9 cellular contexts compared by ENCODE assay signal in the genomic region with DNA sequence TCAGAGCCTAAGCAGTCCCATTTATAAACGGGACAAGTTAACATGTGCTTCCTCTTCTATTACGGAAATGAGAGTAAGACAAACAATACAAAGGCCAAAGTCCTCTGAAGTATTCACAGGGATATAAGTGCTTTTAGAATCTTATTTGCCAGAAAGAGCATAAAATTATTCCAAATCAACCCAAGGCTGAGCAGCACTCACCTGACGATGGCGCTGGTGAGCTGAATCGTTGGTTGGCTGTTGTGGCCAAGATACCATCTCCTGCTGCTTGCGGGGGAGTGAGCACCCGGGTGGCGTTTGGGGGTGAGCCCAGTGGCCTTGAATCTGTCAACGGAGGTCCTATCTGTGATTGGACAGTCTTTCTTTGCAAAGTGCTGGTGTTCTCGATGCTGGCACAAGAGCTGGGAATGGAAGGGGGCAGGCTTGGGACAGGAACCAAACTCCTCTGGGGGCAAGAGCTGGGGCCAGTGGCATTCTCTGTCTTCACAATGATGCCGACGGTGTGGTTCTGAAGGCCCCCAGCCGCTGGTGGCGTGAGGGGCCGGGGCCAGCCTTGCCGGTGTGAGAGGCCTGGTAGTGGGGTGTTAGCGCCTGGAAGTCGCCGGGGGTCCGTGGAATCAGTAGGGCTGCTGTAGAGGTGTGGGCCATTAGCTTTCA. TPM values are rescaled to one million over a fixed set of nuclear protein-coding genes. Genes with fewer than 3 reads are reported as not detected.
DNase-seq lines count a peak whose midpoint lies in the region; ATAC-seq and TF ChIP-seq lines count a peak whose summit lies in the region.
"Had no signal": no experiment of that assay in that cellular context is flagged by ENCODE, and none has a peak within 500 bp of the region (broad histone marks: within the 10 kb centered on the region; RNA-seq: fewer than 3 reads in every experiment).

No MANE protein-coding gene starts in this region.

- no peaks in the 10 kb centered on the region for H4K20me1 ChIP-seq in Karpas-422 (ENCODE audit: insufficient read depth, low read depth, low read length)

- H3K9me3 Mint-ChIP-seq in Calu3 (ENCODE audit: low read depth, unreplicated experiment), result peaks cover 6% of the 10 kb centered on the region
- no peaks in the 10 kb centered on the region for H3K9me3 Mint-ChIP-seq in naive thymus-derived CD8-positive, alpha-beta T cell
- H3K9me3 Mint-ChIP-seq: brain had no signal

- H3K9ac ChIP-seq in Karpas-422 (ENCODE audit: low read length), result no peak overlapping the region

- H3K36me3 ChIP-seq in Karpas-422 (ENCODE audit: insufficient read depth, low read length), result peaks cover 76% of the 10 kb centered on the region

- H2AFZ ChIP-seq in Karpas-422 (ENCODE audit: low read length), result no peak overlapping the region

- H3K27me3 Mint-ChIP-seq in Calu3 (ENCODE audit: unreplicated experiment), result no peaks in the 10 kb centered on the region
- H3K27me3 Mint-ChIP-seq in naive thymus-derived CD8-positive, alpha-beta T cell, result no peaks in the 10 kb centered on the region

- H3K36me3 Mint-ChIP-seq in Calu3 (ENCODE audit: insufficient read depth, unreplicated experiment), result peaks cover 49% of the 10 kb centered on the region
- H3K36me3 Mint-ChIP-seq in naive thymus-derived CD8-positive, alpha-beta T cell, result peaks cover 5 to 95% (median 18%) of the 10 kb centered on the region in 3 donors

- H3K79me2 ChIP-seq in Karpas-422 (ENCODE audit: low read length), result peaks cover 13% of the 10 kb centered on the region

- DNase-seq in Calu3, result no peak
- peak; percentile 64 for DNase-seq in Karpas-422
- peak in 1 of 10 donors; percentile 12 for DNase-seq in naive thymus-derived CD8-positive, alpha-beta T cell
- DNase-seq in NCI-H2029 treated with DMSO at 0.1 percent for 48 hours (lab: John Stamatoyannopoulos, UW), result no peak
- DNase-seq in stimulated activated CD4-positive, alpha-beta T cell treated with anti-CD3 and anti-CD28 coated beads, Interleukin-12 subunit alpha, Interleukin-12 subunit beta, amount 100 ng/mL, for 4 hours, result no peak
- no peak for DNase-seq in COR-L47 (lab: John Stamatoyannopoulos, UW)

- H3K9me3 ChIP-seq in Karpas-422 (ENCODE audit: low read length), result no peaks in the 10 kb centered on the region

- no peak overlapping the region for H3K4me2 ChIP-seq in Karpas-422 (ENCODE audit: low read depth, low read length, poor library complexity, severe bottlenecking)

- ATAC-seq in naive thymus-derived CD8-positive, alpha-beta T cell, result no peak
- no peak for ATAC-seq in HG03175 (IDR thresholded peaks at IDR 0.05; ENCODE audit: unreplicated experiment)

- intact Hi-C loops in Calu3 (cut with micrococcal nuclease; ENCODE audit: unreplicated experiment), result no loop called here

- no peaks in the 10 kb centered on the region for H3K4me1 ChIP-seq in Karpas-422 (ENCODE audit: low read length)

- peaks cover 7% of the 10 kb centered on the region for H3K4me1 Mint-ChIP-seq in Calu3 (ENCODE audit: low read depth, unreplicated experiment)
- H3K4me1 Mint-ChIP-seq in naive thymus-derived CD8-positive, alpha-beta T cell, result peaks cover 0 to 9% (median 4%) of the 10 kb centered on the region in 4 donors

- H3K27ac Mint-ChIP-seq in Calu3 (ENCODE audit: unreplicated experiment), result peak overlapping the region; percentile 16
- peak overlapping the region in 6 of 10 donors; percentile 36 to 79 (median 51) for H3K27ac Mint-ChIP-seq in naive thymus-derived CD8-positive, alpha-beta T cell

- H3K4me3 Mint-ChIP-seq in Calu3 (ENCODE audit: low read depth, unreplicated experiment), result no peak overlapping the region
- H3K4me3 Mint-ChIP-seq in naive thymus-derived CD8-positive, alpha-beta T cell, result peak overlapping the region in 2 of 10 donors; percentile 19 to 29
- H3K4me3 Mint-ChIP-seq: brain had no signal

- H3K27ac ChIP-seq in Karpas-422 (ENCODE audit: low read length) (no peak overlapping the region), cingulate gyrus (ENCODE audit: low read depth, low read length) (peak overlapping the region; percentile 25)

- no peak overlapping the region for H3K4me3 ChIP-seq in Karpas-422 (ENCODE audit: low read length)

- H3K9me2 ChIP-seq in Karpas-422 (replicated peaks; ENCODE audit: insufficient read depth, low read length), result no peaks in the 10 kb centered on the region

- BruUV-seq in Calu3 (replicated peaks; lab: Mats Ljungman, UMichigan), result no TSS peak

- no peaks in the 10 kb centered on the region for H3K27me3 ChIP-seq in Karpas-422 (ENCODE audit: low read length)

- POLR2A ChIA-PET in naive thymus-derived CD8-positive, alpha-beta T cell (lab: Charles Lee), result interaction anchor here (0.9 to 1.8 kb wide), 3 partner anchors 14 to 193 kb away, joined by 3 to 5 read pairs (median 3); partner anchors contain the start of gene RPL23A

- TF ChIP-seq CTCF in Calu3 (IDR thresholded peaks at IDR 0.05; ENCODE audit: unreplicated experiment), result peak; percentile 11

- CTCF ChIA-PET in Calu3 (lab: Charles Lee), result no interaction called here

RNA-seq across cellular contexts. Expression of gene DHRS13, which starts 9.5 kb away (rescaled TPM):
- total RNA-seq in Calu3 (2022), result 19.2 and 23.2 TPM in 2 replicates
- 12.9 and 26.5 TPM in 2 replicates for total RNA-seq in Karpas-422 (2014; rRNA removed; shearing (Covaris generic); ENCODE audit: low replicate concordance)
- 10 to 100 TPM; 46.1 to 47.3 TPM for total RNA-seq in naive thymus-derived CD8-positive, alpha-beta T cell
- 10 to 100 TPM; 17.1 to 22.8 (median 19.4) TPM for polyA plus RNA-seq in naive thymus-derived CD8-positive, alpha-beta T cell

RNA-seq across cellular contexts. Expression of gene FLOT2, which starts 14.9 kb away (rescaled TPM):
- total RNA-seq in Calu3 (2022), result 152 and 155 TPM in 2 replicates
- total RNA-seq in Karpas-422 (2014; rRNA removed; shearing (Covaris generic); ENCODE audit: low replicate concordance), result 35.8 and 57.8 TPM in 2 replicates
- 100 to 1,000 TPM; 206 to 213 TPM for total RNA-seq in naive thymus-derived CD8-positive, alpha-beta T cell
- polyA plus RNA-seq in naive thymus-derived CD8-positive, alpha-beta T cell, result 100 to 1,000 TPM; 230 to 253 (median 237) TPM

RNA-seq across cellular contexts. Expression of gene PHF12, which starts 38.9 kb away (rescaled TPM):
- total RNA-seq in Calu3 (2022), result 54.0 and 57.6 TPM in 2 replicates
- total RNA-seq in Karpas-422 (2014; rRNA removed; shearing (Covaris generic); ENCODE audit: low replicate concordance), result 38.3 and 44.6 TPM in 2 replicates
- total RNA-seq in naive thymus-derived CD8-positive, alpha-beta T cell, result 100 to 1,000 TPM; 117 to 124 TPM
- 10 to 100 TPM in 1 of 3 donors, 1 to 10 TPM in 2; 5.2 to 12.0 (median 6.2) TPM for polyA plus RNA-seq in naive thymus-derived CD8-positive, alpha-beta T cell

RNA-seq across cellular contexts. Expression of gene ERAL1, which starts 57.6 kb away (rescaled TPM):
- total RNA-seq in Calu3 (2022), result 47.2 and 48.4 TPM in 2 replicates
- 19.5 and 46.2 TPM in 2 replicates for total RNA-seq in Karpas-422 (2014; rRNA removed; shearing (Covaris generic); ENCODE audit: low replicate concordance)
- 10 to 100 TPM; 25.3 to 25.8 TPM for total RNA-seq in naive thymus-derived CD8-positive, alpha-beta T cell
- polyA plus RNA-seq in naive thymus-derived CD8-positive, alpha-beta T cell, result 10 to 100 TPM; 32.7 to 54.9 (median 38.0) TPM
